ENCODE assay signal across 23 cellular contexts in the genomic region with DNA sequence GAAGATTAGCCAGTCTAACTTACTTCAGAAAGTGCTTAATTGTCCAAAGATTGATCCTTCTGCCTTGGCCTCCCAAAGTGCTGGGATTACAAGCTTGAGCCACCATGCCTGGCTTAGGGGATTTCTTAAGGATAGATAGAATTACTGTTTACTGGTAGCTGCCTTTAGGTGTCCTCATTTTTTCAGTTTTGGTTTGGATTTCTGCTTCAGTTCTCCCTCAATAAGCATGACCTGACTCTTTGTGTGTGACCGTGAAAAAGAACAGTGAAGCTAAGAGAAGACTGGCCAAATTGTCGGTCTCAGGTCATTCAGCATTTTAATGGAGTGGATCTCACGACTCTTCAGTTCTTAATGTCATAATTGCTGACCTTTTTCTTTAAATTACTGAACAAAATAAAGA. TPM values are rescaled to one million over a fixed set of nuclear protein-coding genes. Genes with fewer than 3 reads are reported as not detected.
DNase-seq lines count a peak whose midpoint lies in the region; ATAC-seq, FAIRE-seq and TF ChIP-seq lines count a peak whose summit lies in the region.
"Had no signal": no experiment of that assay in that cellular context is flagged by ENCODE, and none has a peak within 500 bp of the region (broad histone marks: within the 10 kb centered on the region; RNA-seq: fewer than 3 reads in every experiment).

No MANE protein-coding gene starts in this region.

- TF ChIP-seq CTCF in GM12864 (IDR thresholded peaks at IDR 0.05; ENCODE audit: low read depth, low read length, missing control alignments) (peak; percentile 2), endodermal cell (conservative IDR thresholded peaks at IDR 0.05) (no peak), natural killer cell (IDR thresholded peaks at IDR 0.05) (no peak)

- peaks cover 58% of the 10 kb centered on the region for H3K36me3 ChIP-seq in endodermal cell (ENCODE audit: control insufficient read depth, insufficient read depth, low read length)

- H3K4me3 Mint-ChIP-seq in endodermal cell (no peak overlapping the region), natural killer cell (no peak overlapping the region)
- H3K4me3 Mint-ChIP-seq: CD4-positive, CD25-positive, alpha-beta regulatory T cell; neural crest cell; type B pancreatic cell had no signal

- H3K27ac Mint-ChIP-seq in endodermal cell: peak overlapping the region; percentile 37
- peak overlapping the region; percentile 29 to 46 for H3K27ac Mint-ChIP-seq in natural killer cell
- H3K27ac Mint-ChIP-seq: CD4-positive, CD25-positive, alpha-beta regulatory T cell; type B pancreatic cell had no signal

- no peaks in the 10 kb centered on the region for H3K4me1 ChIP-seq in endodermal cell (ENCODE audit: control insufficient read depth, insufficient read depth, low read length)
- H3K4me1 ChIP-seq: gastroesophageal sphincter, stomach had no signal

- H3K4me3 ChIP-seq in GM12864 (ENCODE audit: low read depth, low read length): no peak overlapping the region
- H3K4me3 ChIP-seq in endodermal cell (ENCODE audit: low read length): no peak overlapping the region
- H3K4me3 ChIP-seq: gastroesophageal sphincter, PC-9, stomach had no signal

- H3K4me1 Mint-ChIP-seq in endodermal cell (no peaks in the 10 kb centered on the region), natural killer cell (peaks cover 5 to 16% of the 10 kb centered on the region in 2 donors)

- H3K9me3 ChIP-seq in endodermal cell (ENCODE audit: control insufficient read depth, low read length): peaks cover 12% of the 10 kb centered on the region
- H3K9me3 ChIP-seq: stomach had no signal

- H3K27me3 Mint-ChIP-seq in endodermal cell (ENCODE audit: insufficient read depth): no peaks in the 10 kb centered on the region
- no peaks in the 10 kb centered on the region for H3K27me3 Mint-ChIP-seq in natural killer cell (ENCODE audit: low read depth in 2 of 2)
- H3K27me3 Mint-ChIP-seq: CD4-positive, CD25-positive, alpha-beta regulatory T cell; type B pancreatic cell had no signal

- H3K27me3 ChIP-seq in endodermal cell (ENCODE audit: control insufficient read depth, insufficient read depth, low read length, poor library complexity, severe bottlenecking): no peaks in the 10 kb centered on the region
- H3K27me3 ChIP-seq: gastroesophageal sphincter, stomach had no signal

- DNase-seq in GM12864 (ENCODE audit: low read depth): no peak
- DNase-seq in OCI-M1 (lab: John Stamatoyannopoulos, UW): peak; percentile 10
- DNase-seq in endodermal cell: no peak
- no peak for DNase-seq in natural killer cell
- no peak for DNase-seq in NCI-H146 (lab: John Stamatoyannopoulos, UW)
- DNase-seq in frontal cortex (ENCODE audit: low spot score in 2 of 2): no peak
- DNase-seq in NCI-H748 treated with DMSO at 0.1 percent for 48 hours (lab: John Stamatoyannopoulos, UW): no peak
- DNase-seq: activated gamma-delta T cell; amniotic stem cell; caudate nucleus; CD4-positive, CD25-positive, alpha-beta regulatory T cell; DMS 273 treated with DMSO at 0.1 percent for 48 hours; NCI-H1436; NCI-H2171 treated with DMSO at 0.1 percent for 48 hours; NCI-H526 treated with DMSO at 0.1 percent for 48 hours; PC-9; stimulated activated CD4-positive, alpha-beta T cell treated with anti-CD3 and anti-CD28 coated beads, Interleukin-4, amount 100 ng/mL, for 24 hours; stomach had no signal

- WGBS in endodermal cell (ENCODE audit: insufficient coverage in 1 of 2, insufficient read length in 1 of 2), 2 experiments: 53 to 92% methylated on average over 2 to 3 of the region's 3 CpGs

- intact Hi-C loops in natural killer cell (cut with micrococcal nuclease): no loop called here

- H3K9me3 Mint-ChIP-seq in endodermal cell (peaks cover 8% of the 10 kb centered on the region), natural killer cell (no peaks in the 10 kb centered on the region)

- no peak for FAIRE-seq in frontal cortex (lab: Jason Lieb, UNC)

- H3K36me3 Mint-ChIP-seq in endodermal cell (ENCODE audit: low read depth): peaks cover 36% of the 10 kb centered on the region
- peaks cover 15% of the 10 kb centered on the region for H3K36me3 Mint-ChIP-seq in natural killer cell

- no peak overlapping the region for H3K27ac ChIP-seq in endodermal cell (ENCODE audit: low read depth, low read length)
- H3K27ac ChIP-seq: gastroesophageal sphincter, PC-9, stomach, VCaP had no signal

- no peak overlapping the region for H3K9ac ChIP-seq in endodermal cell (ENCODE audit: extremely low read depth, low read length, poor library complexity, severe bottlenecking)

- ATAC-seq in natural killer cell (no peak), HG03196 (IDR thresholded peaks at IDR 0.05; ENCODE audit: unreplicated experiment) (no peak)
- ATAC-seq: gastroesophageal sphincter had no signal

RNA-seq across cellular contexts. Expression of a gene that starts 22.9 kb away (rescaled TPM):
- total RNA-seq in endodermal cell: 1 to 10 TPM in 1 of 2 donors, under 1 TPM in 1; 0.69 to 1.6 TPM
- 0.43 TPM for polyA plus RNA-seq in endodermal cell (2013, experiment 1 of 2)
- 0.41 TPM for polyA plus RNA-seq in endodermal cell (2013, experiment 2 of 2)
- under 1 TPM; 0.53 to 0.93 (median 0.71) TPM for total RNA-seq in natural killer cell
- total RNA-seq in frontal cortex: 0.82 TPM

RNA-seq across cellular contexts. Expression of a gene that starts 54.5 kb away (rescaled TPM):
- total RNA-seq in endodermal cell: 10 to 100 TPM; 39.8 to 51.1 TPM
- 27.2 TPM for polyA plus RNA-seq in endodermal cell (2013, experiment 1 of 2)
- polyA plus RNA-seq in endodermal cell (2013, experiment 2 of 2): 30.1 TPM
- total RNA-seq in natural killer cell: 100 to 1,000 TPM; 219 to 296 (median 272) TPM
- 51.0 TPM for total RNA-seq in frontal cortex
